ENCODE assay signal across 8 cellular contexts in the genomic region with DNA sequence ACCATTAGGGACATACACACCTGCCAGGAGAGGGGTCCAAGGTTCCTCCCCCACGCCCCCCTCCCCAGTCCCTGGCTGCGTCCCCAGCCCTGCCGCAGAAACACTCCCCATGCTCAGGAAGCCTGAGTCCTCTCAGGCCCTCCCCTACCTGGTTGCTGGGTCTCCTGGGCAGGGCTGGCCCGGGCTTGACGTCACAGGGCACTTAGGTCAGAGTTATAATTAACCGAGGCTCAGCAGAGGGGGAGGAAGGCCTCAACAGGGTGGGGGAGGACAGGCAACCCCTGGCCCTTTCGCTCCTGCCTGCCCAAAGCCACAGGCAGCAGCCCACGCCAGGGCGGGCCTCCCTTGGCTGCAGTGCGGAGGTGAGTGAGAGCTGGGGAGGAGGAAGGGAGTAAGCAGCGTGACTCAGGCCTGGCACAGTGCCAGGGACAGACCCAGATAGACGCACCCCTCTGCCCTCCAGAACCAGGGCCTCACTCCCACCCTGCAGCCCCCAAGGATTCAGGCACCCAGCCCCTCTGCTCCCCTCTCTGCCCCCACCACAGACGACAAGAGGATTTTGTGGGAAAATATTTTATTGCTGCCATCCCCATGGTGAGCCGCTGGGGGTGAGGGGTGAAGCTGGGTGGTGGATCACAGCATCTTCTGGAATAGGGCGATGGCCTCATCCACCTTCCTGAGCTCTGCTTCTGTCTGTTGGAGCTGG. TPM values are rescaled to one million over a fixed set of nuclear protein-coding genes. Genes with fewer than 3 reads are reported as not detected.
DNase-seq lines count a peak whose midpoint lies in the region; ATAC-seq and TF ChIP-seq lines count a peak whose summit lies in the region.

A gene with protein sequence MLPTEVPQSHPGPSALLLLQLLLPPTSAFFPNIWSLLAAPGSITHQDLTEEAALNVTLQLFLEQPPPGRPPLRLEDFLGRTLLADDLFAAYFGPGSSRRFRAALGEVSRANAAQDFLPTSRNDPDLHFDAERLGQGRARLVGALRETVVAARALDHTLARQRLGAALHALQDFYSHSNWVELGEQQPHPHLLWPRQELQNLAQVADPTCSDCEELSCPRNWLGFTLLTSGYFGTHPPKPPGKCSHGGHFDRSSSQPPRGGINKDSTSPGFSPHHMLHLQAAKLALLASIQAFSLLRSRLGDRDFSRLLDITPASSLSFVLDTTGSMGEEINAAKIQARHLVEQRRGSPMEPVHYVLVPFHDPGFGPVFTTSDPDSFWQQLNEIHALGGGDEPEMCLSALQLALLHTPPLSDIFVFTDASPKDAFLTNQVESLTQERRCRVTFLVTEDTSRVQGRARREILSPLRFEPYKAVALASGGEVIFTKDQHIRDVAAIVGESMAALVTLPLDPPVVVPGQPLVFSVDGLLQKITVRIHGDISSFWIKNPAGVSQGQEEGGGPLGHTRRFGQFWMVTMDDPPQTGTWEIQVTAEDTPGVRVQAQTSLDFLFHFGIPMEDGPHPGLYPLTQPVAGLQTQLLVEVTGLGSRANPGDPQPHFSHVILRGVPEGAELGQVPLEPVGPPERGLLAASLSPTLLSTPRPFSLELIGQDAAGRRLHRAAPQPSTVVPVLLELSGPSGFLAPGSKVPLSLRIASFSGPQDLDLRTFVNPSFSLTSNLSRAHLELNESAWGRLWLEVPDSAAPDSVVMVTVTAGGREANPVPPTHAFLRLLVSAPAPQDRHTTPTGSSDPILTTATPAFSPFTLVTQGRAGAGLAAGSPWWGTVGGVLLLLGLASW (minus strand): TSS at position 368 of the 706 bp plus-strand sequence. CDS start 549 bp downstream, outside the sequence.

- H3K36me3 ChIP-seq in ectodermal cell (ENCODE audit: control insufficient read depth, insufficient read depth, low read length) = peaks cover 23% of the 10 kb centered on the region
- H3K36me3 ChIP-seq in mucosa of descending colon (ENCODE audit: low read depth) = no peaks in the 10 kb centered on the region

- CTCF ChIA-PET in activated CD4-positive, alpha-beta memory T cell treated with anti-CD3 and anti-CD28 coated beads for 36 hours (lab: Charles Lee) = interaction anchor here (1.3 to 1.9 kb wide), 3 partner anchors 8 to 19 kb away, joined by 5 to 8 read pairs (median 6); a partner anchor contains a TSS

- peaks cover 20% of the 10 kb centered on the region for H3K36me3 Mint-ChIP-seq in activated CD4-positive, alpha-beta memory T cell treated with anti-CD3 and anti-CD28 coated beads for 36 hours

- H3K27me3 ChIP-seq in ectodermal cell (ENCODE audit: control insufficient read depth, insufficient read depth, low read length, poor library complexity, severe bottlenecking) = no peaks in the 10 kb centered on the region

- intact Hi-C loops in activated CD4-positive, alpha-beta memory T cell treated with anti-CD3 and anti-CD28 coated beads for 36 hours (cut with micrococcal nuclease) = loop anchor here (2.0 to 5.0 kb wide), 2 partner anchors 18 to 45 kb away; a partner anchor contains a TSS
- intact Hi-C loops in mucosa of descending colon (cut with DNase I, micrococcal nuclease) = no loop called here

- no peaks in the 10 kb centered on the region for H3K27me3 Mint-ChIP-seq in activated CD4-positive, alpha-beta memory T cell treated with anti-CD3 and anti-CD28 coated beads for 36 hours

- POLR2A ChIA-PET in activated CD4-positive, alpha-beta memory T cell treated with anti-CD3 and anti-CD28 coated beads for 36 hours (lab: Charles Lee) = interaction anchor here (0.7 to 0.8 kb wide), 2 partner anchors 18 to 57 kb away, joined by 3 read pairs; no protein-coding TSS in a partner anchor

- WGBS in ectodermal cell, 2 experiments = 64 to 68% methylated on average over 15 of the region's 15 CpGs

- no peak within 1 kb of the TSS for H3K4me3 ChIP-seq in ectodermal cell (ENCODE audit: insufficient read depth, low read depth, low read length)
- H3K4me3 ChIP-seq in mucosa of descending colon = no peak within 1 kb of the TSS

- DNase-seq in NCI-H748 (lab: John Stamatoyannopoulos, UW; ENCODE audit: unreplicated experiment) (peak; percentile 88), mucosa of descending colon (peak; percentile 81 to 91 (median 84)), NCI-H524 treated with DMSO at 0.1 percent for 48 hours (lab: John Stamatoyannopoulos, UW) (no peak)
- DNase-seq in activated CD4-positive, alpha-beta memory T cell treated with anti-CD3 and anti-CD28 coated beads for 36 hours = peak; percentile 91
- DNase-seq in stimulated activated CD8-positive, alpha-beta memory T cell treated with anti-CD3 and anti-CD28 coated beads, Interleukin-7, amount 100 ng/mL, for 24 hours (ENCODE audit: low read depth) = peak; percentile 52

- peak within 1 kb of the TSS; percentile 23 for H3K27ac ChIP-seq in ectodermal cell (ENCODE audit: insufficient read depth, low read depth, low read length, poor library complexity, severe bottlenecking)

- H3K9me3 ChIP-seq in ectodermal cell (ENCODE audit: control insufficient read depth, low read length) = no peaks in the 10 kb centered on the region
- no peaks in the 10 kb centered on the region for H3K9me3 ChIP-seq in mucosa of descending colon

- peak within 1 kb of the TSS; percentile 74 for H3K27ac Mint-ChIP-seq in activated CD4-positive, alpha-beta memory T cell treated with anti-CD3 and anti-CD28 coated beads for 36 hours

- H3K4me1 ChIP-seq in ectodermal cell (ENCODE audit: control insufficient read depth, insufficient read depth, low read length) (peaks cover 6% of the 10 kb centered on the region), mucosa of descending colon (ENCODE audit: low read depth) (peaks cover 34% of the 10 kb centered on the region)

- no peak for TF ChIP-seq CTCF in mucosa of descending colon (IDR thresholded peaks at IDR 0.05)

- no peaks in the 10 kb centered on the region for H3K9me3 Mint-ChIP-seq in activated CD4-positive, alpha-beta memory T cell treated with anti-CD3 and anti-CD28 coated beads for 36 hours

- peaks cover 36% of the 10 kb centered on the region for H3K4me1 Mint-ChIP-seq in activated CD4-positive, alpha-beta memory T cell treated with anti-CD3 and anti-CD28 coated beads for 36 hours (ENCODE audit: low read depth)

- ATAC-seq in GM18498 (IDR thresholded peaks at IDR 0.05; ENCODE audit: unreplicated experiment) (peak; percentile 73), HG03108 (IDR thresholded peaks at IDR 0.05; ENCODE audit: unreplicated experiment) (peak; percentile 68), mucosa of descending colon (peak; percentile 83)

- peak within 1 kb of the TSS; percentile 26 for H3K4me3 Mint-ChIP-seq in activated CD4-positive, alpha-beta memory T cell treated with anti-CD3 and anti-CD28 coated beads for 36 hours

RNA-seq across cellular contexts. Expression of the gene that starts here (rescaled TPM):
- total RNA-seq in activated CD4-positive, alpha-beta memory T cell treated with anti-CD3 and anti-CD28 coated beads for 36 hours = 1 to 10 TPM; 2.0 to 2.1 TPM
- polyA plus RNA-seq in ectodermal cell (2013, experiment 1 of 4) = 0.63 TPM
- 1.5 TPM for polyA plus RNA-seq in ectodermal cell (2013, experiment 2 of 4)
- polyA plus RNA-seq in ectodermal cell (2013, experiment 3 of 4) = 0.37 TPM
- 0.97 TPM for polyA plus RNA-seq in ectodermal cell (2013, experiment 4 of 4)
- 1 to 10 TPM; 5.9 to 8.2 (median 6.9) TPM for total RNA-seq in mucosa of descending colon
